In the genomic region with DNA sequence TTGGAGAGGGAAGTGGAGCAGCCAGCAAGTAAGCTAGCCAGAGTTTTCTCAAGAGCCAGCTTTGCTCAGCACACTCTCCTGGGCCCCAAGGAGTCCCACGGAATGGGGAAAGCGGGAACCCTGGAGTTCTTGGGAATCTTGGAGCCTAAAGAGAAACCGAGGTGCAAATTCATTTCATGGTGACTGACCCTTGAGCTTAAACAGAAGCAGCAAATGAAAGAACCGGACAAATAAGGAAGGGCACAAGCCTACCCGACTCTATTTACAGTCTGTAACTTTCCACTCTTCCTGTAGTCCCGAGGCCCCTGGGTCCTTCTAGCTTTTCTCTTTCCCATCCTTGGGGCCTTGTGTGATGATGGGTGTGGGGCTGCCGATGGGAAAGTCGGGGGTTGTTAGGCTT, we compare ENCODE assay signal across 22 cellular contexts. TPM values are rescaled to one million over a fixed set of nuclear protein-coding genes. Genes with fewer than 3 reads are reported as not detected.
DNase-seq lines count a peak whose midpoint lies in the region; ATAC-seq and TF ChIP-seq lines count a peak whose summit lies in the region.
"Had no signal": no experiment of that assay in that cellular context is flagged by ENCODE, and none has a peak within 500 bp of the region (broad histone marks: within the 10 kb centered on the region; RNA-seq: fewer than 3 reads in every experiment).

No MANE protein-coding gene starts in this region.

- no peaks in the 10 kb centered on the region for H3K9me3 ChIP-seq in right atrium auricular region
- H3K9me3 ChIP-seq in uterus, result no peaks in the 10 kb centered on the region
- H3K9me3 ChIP-seq: A549 had no signal

- H3K36me3 Mint-ChIP-seq in T-cell (peaks cover 71% of the 10 kb centered on the region), progenitor cell of endocrine pancreas (ENCODE audit: insufficient read depth) (peaks cover 51% of the 10 kb centered on the region)

- no peak overlapping the region for H3K4me3 ChIP-seq in right atrium auricular region
- H3K4me3 ChIP-seq in uterus, result no peak overlapping the region
- H3K4me3 ChIP-seq: A549 had no signal

- H3K36me3 ChIP-seq in right atrium auricular region, result peaks cover 41% of the 10 kb centered on the region
- H3K36me3 ChIP-seq in uterus, result no peaks in the 10 kb centered on the region

- no peak overlapping the region for H3K4me3 Mint-ChIP-seq in T-cell
- no peak overlapping the region for H3K4me3 Mint-ChIP-seq in progenitor cell of endocrine pancreas (ENCODE audit: low read depth)
- H3K4me3 Mint-ChIP-seq: IgD-negative memory B cell, type B pancreatic cell had no signal

- H3K27me3 ChIP-seq in right atrium auricular region (no peaks in the 10 kb centered on the region), uterus (no peaks in the 10 kb centered on the region)

- no peaks in the 10 kb centered on the region for H3K27me3 Mint-ChIP-seq in T-cell
- H3K27me3 Mint-ChIP-seq in progenitor cell of endocrine pancreas, result no peaks in the 10 kb centered on the region
- H3K27me3 Mint-ChIP-seq: IgD-negative memory B cell, type B pancreatic cell had no signal

- no peak for ATAC-seq in T-cell (replicated peaks in 1 of 4)
- ATAC-seq: A549 had no signal

- H3K27ac Mint-ChIP-seq in T-cell (peak overlapping the region; percentile 27 to 64), progenitor cell of endocrine pancreas (peak overlapping the region; percentile 23)

- POLR2A ChIA-PET in T-cell (lab: Charles Lee), result no interaction called here

- TF ChIP-seq POLR2A in uterus (IDR thresholded peaks at IDR 0.05), result no peak

- H3K9me3 Mint-ChIP-seq in T-cell (no peaks in the 10 kb centered on the region), progenitor cell of endocrine pancreas (ENCODE audit: low read depth) (no peaks in the 10 kb centered on the region)
- H3K9me3 Mint-ChIP-seq: IgD-negative memory B cell, type B pancreatic cell had no signal

- CTCF ChIA-PET in T-cell (lab: Charles Lee), result interaction anchor here in 1 of 2 donors (1.2 kb wide), 1 partner anchor 25 kb away, joined by 3 read pairs; no protein-coding TSS in a partner anchor

- no peak for TF ChIP-seq CTCF in right atrium auricular region (IDR thresholded peaks at IDR 0.05)
- no peak for TF ChIP-seq CTCF in progenitor cell of endocrine pancreas (IDR thresholded peaks at IDR 0.05; ENCODE audit: unreplicated experiment)
- TF ChIP-seq CTCF in uterus (IDR thresholded peaks at IDR 0.05), result no peak

- H3K4me1 ChIP-seq in right atrium auricular region (peaks cover 0 to 56% of the 10 kb centered on the region in 2 donors), uterus (no peaks in the 10 kb centered on the region)
- H3K4me1 ChIP-seq: A549 had no signal

- peaks cover 0 to 10% (median 3%) of the 10 kb centered on the region in 3 donors for H3K4me1 Mint-ChIP-seq in T-cell
- peaks cover 11% of the 10 kb centered on the region for H3K4me1 Mint-ChIP-seq in progenitor cell of endocrine pancreas (ENCODE audit: low read depth)
- H3K4me1 Mint-ChIP-seq: IgD-negative memory B cell had no signal

- intact Hi-C loops in uterus (cut with DNase I; ENCODE audit: low total_unique reads) (no loop called here), head of caudate nucleus (cut with DNase I) (no loop called here)

- peak; percentile 40 for DNase-seq in activated CD8-positive, alpha-beta memory T cell treated with anti-CD3 and anti-CD28 coated beads for 24 hours
- no peak for DNase-seq in activated CD8-positive, alpha-beta memory T cell treated with anti-CD3 and anti-CD28 coated beads, Interleukin-2, amount 50 U/mL, for 48 hours
- DNase-seq in T-cell (no peak), right atrium auricular region (ENCODE audit: low spot score) (no peak), progenitor cell of endocrine pancreas (ENCODE audit: low spot score, unreplicated experiment) (no peak), uterus (no peak), head of caudate nucleus (no peak), H4 (ENCODE audit: low spot score) (no peak)
- DNase-seq: activated CD4-positive, CD25-positive, alpha-beta regulatory T cell; C1 segment of cervical spinal cord; central memory CD4-positive, alpha-beta T cell; DMS53; effector memory CD4-positive, alpha-beta T cell; GOT3; hippocampal formation; NCI-H2029 treated with DMSO at 0.1 percent for 48 hours; NCI-H524 treated with DMSO at 0.1 percent for 48 hours; SIG-M5; T-helper 2 cell had no signal

- H3K27ac ChIP-seq in right atrium auricular region (peak overlapping the region; percentile 51 to 77), uterus (no peak overlapping the region)
- H3K27ac ChIP-seq: A549 had no signal

RNA-seq across cellular contexts. Expression of gene TIGAR, which starts 18.1 kb away (rescaled TPM):
- total RNA-seq in T-cell (10 to 100 TPM in 1 of 5 donors, 1 to 10 TPM in 4; 6.7 to 11.4 (median 7.5) TPM), right atrium auricular region (1 to 10 TPM; 3.7 to 4.2 TPM), progenitor cell of endocrine pancreas (18.2 and 21.6 TPM in 2 replicates), uterus (10 to 100 TPM in 1 of 4 donors, 1 to 10 TPM in 2, under 1 TPM in 1; 0.26 to 10.6 (median 2.3) TPM)
- total RNA-seq in H4 (2014; rRNA removed; shearing (Covaris generic)), result 8.0 and 15.4 TPM in 2 replicates

RNA-seq across cellular contexts. Expression of gene CCND2, which starts 29.3 kb away (rescaled TPM):
- total RNA-seq in T-cell (100 to 1,000 TPM; 148 to 218 (median 172) TPM), right atrium auricular region (100 to 1,000 TPM; 151 to 165 TPM), progenitor cell of endocrine pancreas (463 and 471 TPM in 2 replicates), uterus (100 to 1,000 TPM in 2 of 4 donors, 10 to 100 TPM in 2; 49.4 to 210 (median 100) TPM)
- 92.1 and 98.0 TPM in 2 replicates for total RNA-seq in H4 (2014; rRNA removed; shearing (Covaris generic))

Comparison
In these comparisons a context has a peak if more than half of its experiments do, and no peak if none do; other contexts are left out.
1. H3K27ac ChIP-seq: peak in right atrium auricular region (2 of 2); none in uterus (0 of 2).